ENCODE assay signal across 30 cellular contexts in the genomic region with DNA sequence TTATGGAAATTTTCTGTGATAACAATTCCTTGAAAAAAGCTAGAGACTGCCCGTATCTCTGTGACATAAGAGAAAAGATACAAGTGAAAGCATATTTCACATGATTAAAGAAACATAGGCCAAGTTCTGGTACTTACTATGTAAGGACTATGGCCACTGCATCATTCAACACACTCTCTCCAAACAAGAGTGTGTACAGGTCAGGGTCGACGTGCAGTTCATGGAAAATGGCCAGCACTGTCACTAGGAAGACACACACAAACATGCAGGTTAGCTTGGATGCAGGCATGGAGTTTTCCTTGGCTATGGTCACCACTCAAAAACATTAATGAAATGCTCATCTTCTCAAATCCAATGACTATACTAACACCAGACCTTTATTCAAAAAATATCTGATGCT.
"Had no signal": no experiment of that assay in that cellular context is flagged by ENCODE, and none has a peak within 500 bp of the region (broad histone marks: within the 10 kb centered on the region; RNA-seq: fewer than 3 reads in every experiment).

No MANE protein-coding gene starts in this region.

- ATAC-seq: activated CD4-positive, alpha-beta T cell treated with anti-CD3 and anti-CD28 coated beads for 36 hours; activated CD8-positive, alpha-beta memory T cell treated with anti-CD3 and anti-CD28 coated beads, Interleukin-2, amount 10 ng/mL, durations not matched to agents 7 days and 5 days; activated CD8-positive, alpha-beta T cell treated with anti-CD3 and anti-CD28 coated beads, Interleukin-2, amount 10 ng/mL, durations not matched to agents 7 days and 5 days; activated naive CD4-positive, alpha-beta T cell treated with anti-CD3 and anti-CD28 coated beads, Interleukin-2, amount 50 U/mL, for 72 hours; body of pancreas; gastroesophageal sphincter; T-helper 17 cell had no signal

- H3K4me3 ChIP-seq: body of pancreas, colonic mucosa, esophagus squamous epithelium, gastroesophageal sphincter had no signal

- H3K27me3 ChIP-seq: body of pancreas, colonic mucosa, esophagus squamous epithelium, gastroesophageal sphincter had no signal

- DNase-seq: activated CD4-positive, alpha-beta memory T cell treated with anti-CD3 and anti-CD28 coated beads for 36 hours; activated CD4-positive, alpha-beta T cell treated with anti-CD3 and anti-CD28 coated beads for 36 hours; activated CD4-positive, alpha-beta T cell treated with anti-CD3 and anti-CD28 coated beads, Interleukin-2, amount 10 ng/mL, durations not matched to agents 24 days and 14 days; activated CD4-positive, CD25-positive, alpha-beta regulatory T cell; activated CD4-positive, CD25-positive, alpha-beta regulatory T cell treated with anti-CD3 and anti-CD28 coated beads, Interleukin-2, amount 50 U/mL, for 72 hours; activated CD8-positive, alpha-beta memory T cell treated with anti-CD3 and anti-CD28 coated beads, Interleukin-2, amount 10 ng/mL, durations not matched to agents 7 days and 5 days; activated CD8-positive, alpha-beta memory T cell treated with anti-CD3 and anti-CD28 coated beads, Interleukin-2, amount 50 U/mL, for 4 hours; activated CD8-positive, alpha-beta T cell treated with anti-CD3 and anti-CD28 coated beads, Interleukin-2, amount 10 ng/mL, durations not matched to agents 7 days and 5 days; activated gamma-delta T cell; activated naive CD4-positive, alpha-beta T cell; activated naive CD4-positive, alpha-beta T cell treated with anti-CD3 and anti-CD28 coated beads, Interleukin-2, amount 10 ng/mL, durations not matched to agents 7 days and 5 days; activated naive CD8-positive, alpha-beta T cell treated with anti-CD3 and anti-CD28 coated beads, Interleukin-2, amount 10 ng/mL, durations not matched to agents 7 days and 5 days; activated T-cell treated with anti-CD3 and anti-CD28 coated beads, Interleukin-2, amount 50 U/mL, for 1 hour; activated T-cell treated with anti-CD3 and anti-CD28 coated beads, Interleukin-2, amount 50 U/mL, for 48 hours; amniotic stem cell; anterior cingulate cortex; body of pancreas; caudate nucleus; cerebellar nuclear complex; colonic mucosa; effector CD8-positive, alpha-beta T cell; esophagus squamous epithelium; foreskin melanocyte; T-helper 1 cell; T-helper 17 cell had no signal

- H3K4me1 ChIP-seq: body of pancreas, colonic mucosa, gastroesophageal sphincter had no signal

- H3K27ac ChIP-seq: body of pancreas, colonic mucosa, epithelial cell of prostate, esophagus squamous epithelium, gastroesophageal sphincter had no signal

- H3K36me3 ChIP-seq: colonic mucosa had no signal

- H3K9me3 ChIP-seq: body of pancreas, colonic mucosa, esophagus squamous epithelium, gastroesophageal sphincter had no signal

- FAIRE-seq: endometrium, endothelial cell of umbilical vein had no signal
